25 cellular contexts compared by ENCODE assay signal in genomic region chr17:55774834-55775233, GRCh38. TPM values are rescaled to one million over a fixed set of nuclear protein-coding genes. Genes with fewer than 3 reads are reported as not detected.
DNase-seq lines count a peak whose midpoint lies in the region; ATAC-seq, FAIRE-seq and TF ChIP-seq lines count a peak whose summit lies in the region.
"Had no signal": no experiment of that assay in that cellular context is flagged by ENCODE, and none has a peak within 500 bp of the region (broad histone marks: within the 10 kb centered on the region; RNA-seq: fewer than 3 reads in every experiment).

No MANE protein-coding gene starts in this region.

- TF ChIP-seq POLR2A in GM12891 (IDR thresholded peaks at IDR 0.05; ENCODE audit: low read depth, low read length) = no peak

- DNase-seq in NCI-H187 (lab: John Stamatoyannopoulos, UW) (peak; percentile 3 to 60), NCI-H187 treated with DMSO at 0.1 percent for 48 hours (lab: John Stamatoyannopoulos, UW) (no peak), NCI-H526 treated with DMSO at 0.1 percent for 48 hours (lab: John Stamatoyannopoulos, UW) (peak; percentile 54), iPS-NIHi11 (ENCODE audit: low spot score) (peak; percentile 23), sciatic nerve (ENCODE audit: low spot score) (no peak), GM12891 (ENCODE audit: insufficient read length, low spot score) (no peak)
- DNase-seq in effector CD4-positive, alpha-beta T cell = no peak
- DNase-seq: activated CD4-positive, CD25-positive, alpha-beta regulatory T cell; activated CD8-positive, alpha-beta T cell treated with anti-CD3 and anti-CD28 coated beads for 36 hours; activated gamma-delta T cell treated with Interleukin-2 at 50 U/mL for 16 hours; amniotic stem cell; dermis blood vessel endothelial cell; MG63; NCI-H2171; NK-92 treated with Interleukin-12 subunit alpha and Interleukin-12 subunit beta, amount 100 ng/mL, for 24 hours; occipital lobe; Peyer's patch; stimulated activated CD4-positive, alpha-beta T cell treated with anti-CD3 and anti-CD28 coated beads, Interleukin-15, amount 100 ng/mL, for 24 hours; T1000 had no signal

- FAIRE-seq in GM12891 (lab: Jason Lieb, UNC) = no peak
- FAIRE-seq: A204.1, G401.6 had no signal

- intact Hi-C loops in sciatic nerve (cut with DNase I) = loop anchor here (5.0 kb wide), 1 partner anchor 243 kb away; no protein-coding TSS in a partner anchor

- ATAC-seq in sciatic nerve = peak; percentile 53
- ATAC-seq in GM21447 (IDR thresholded peaks at IDR 0.05; ENCODE audit: unreplicated experiment) = no peak
- ATAC-seq: activated CD8-positive, alpha-beta T cell treated with anti-CD3 and anti-CD28 coated beads for 36 hours; right cardiac atrium had no signal

TF ChIP-seq in GM12891, 5 proteins besides CTCF, POLR2A, EP300 and RAD21:
- TF ChIP-seq SPI1 (IDR thresholded peaks at IDR 0.05; ENCODE audit: low read depth, low read length) (no peak), TAF1 (IDR thresholded peaks at IDR 0.05; ENCODE audit: low read depth, low read length) (no peak), POLR2AphosphoS5 (IDR thresholded peaks at IDR 0.05; ENCODE audit: low read depth, low read length) (no peak), PAX5 (IDR thresholded peaks at IDR 0.05; ENCODE audit: insufficient read depth, low read length, severe bottlenecking) (no peak), POU2F2 (IDR thresholded peaks at IDR 0.05; ENCODE audit: low read depth, low read length) (no peak)

RNA-seq across cellular contexts. Expression of gene PCTP, which starts 24.0 kb away (rescaled TPM):
- 20.3 TPM for total RNA-seq in sciatic nerve
- 6.1 TPM for polyA plus RNA-seq in GM12891 (2012; ENCODE audit: low read depth, missing spikeins)

RNA-seq across cellular contexts. Expression of gene TMEM100, which starts 52.2 kb away (rescaled TPM):
- 13.5 TPM for total RNA-seq in sciatic nerve
- not detected for polyA plus RNA-seq in GM12891 (2012; ENCODE audit: low read depth, missing spikeins)
- total RNA-seq: activated CD8-positive, alpha-beta T cell treated with anti-CD3 and anti-CD28 coated beads for 36 hours had no signal
- polyA plus RNA-seq: cardiac muscle cell, IgD-negative memory B cell had no signal

Comparison
In these comparisons a context has a peak if more than half of its experiments do, and no peak if none do; other contexts are left out.
1. DNase-seq: peak in NCI-H187 (2 of 2), NCI-H526 treated with DMSO at 0.1 percent for 48 hours (single experiment) and iPS-NIHi11 (single experiment); none in NCI-H187 treated with DMSO at 0.1 percent for 48 hours (single experiment), sciatic nerve (single experiment), GM12891 (single experiment) and effector CD4-positive, alpha-beta T cell (single experiment).